ENCODE assay signal across 36 cellular contexts in genomic region chr2:107627926-107628325, GRCh38.
"Had no signal": no experiment of that assay in that cellular context is flagged by ENCODE, and none has a peak within 500 bp of the region (broad histone marks: within the 10 kb centered on the region; RNA-seq: fewer than 3 reads in every experiment).

No MANE protein-coding gene starts in this region.

- H3K4me3 ChIP-seq: MG63 had no signal

- H3K27me3 ChIP-seq: MG63 had no signal

- H3K36me3 ChIP-seq: MG63 had no signal

- DNase-seq: Karpas-422, Kasumi-1, MG63, MM.1S, MV-4-11, NCI-H1048, NCI-H1092, NCI-H1092 treated with DMSO at 0.1 percent for 48 hours, NCI-H1105, NCI-H1105 treated with DMSO at 0.1 percent for 48 hours, NCI-H1417, NCI-H1417 treated with DMSO at 0.1 percent for 48 hours, NCI-H1436, NCI-H1436 treated with DMSO at 0.1 percent for 48 hours, NCI-H146, NCI-H1694, NCI-H1694 treated with DMSO at 0.1 percent for 48 hours, NCI-H187, NCI-H187 treated with DMSO at 0.1 percent for 48 hours, NCI-H1930, NCI-H2029, NCI-H2029 treated with DMSO at 0.1 percent for 48 hours, NCI-H2081, NCI-H2081 treated with DMSO at 0.1 percent for 48 hours, NCI-H2107, NCI-H2171, NCI-H2171 treated with DMSO at 0.1 percent for 48 hours, NCI-H2227 treated with DMSO at 0.1 percent for 48 hours, NCI-H226, NCI-H345, NCI-H446, NCI-H446 treated with DMSO at 0.1 percent for 48 hours, NCI-H510A, NCI-H510A treated with DMSO at 0.1 percent for 48 hours, NCI-H524, NCI-H524 treated with DMSO at 0.1 percent for 48 hours had no signal
